ENCODE assay signal across 26 cellular contexts in the genomic region with DNA sequence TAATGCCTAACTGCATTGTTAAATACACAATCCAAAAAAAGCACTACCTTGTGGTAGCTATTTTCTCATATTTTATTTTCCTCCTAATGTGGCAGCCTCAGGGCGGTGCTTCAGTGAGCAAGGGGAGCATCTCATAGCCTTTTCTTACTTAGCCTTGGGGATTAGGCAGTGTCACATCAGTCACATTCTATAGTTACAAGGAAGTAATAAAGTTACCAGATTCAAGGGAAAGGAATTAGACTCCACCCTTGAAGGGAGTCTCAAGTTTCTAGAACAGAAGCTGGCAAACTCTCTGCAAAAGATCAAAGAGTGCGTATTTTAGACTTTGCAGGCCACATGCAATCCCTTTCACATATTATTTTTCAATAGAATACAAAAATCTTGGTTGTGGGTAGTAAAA.
"Had no signal": no experiment of that assay in that cellular context is flagged by ENCODE, and none has a peak within 500 bp of the region (broad histone marks: within the 10 kb centered on the region; RNA-seq: fewer than 3 reads in every experiment).

No MANE protein-coding gene starts in this region.

- DNase-seq: activated B cell treated with CpG ODN at 0.5 μM for 24 hours; activated CD4-positive, alpha-beta T cell treated with anti-CD3 and anti-CD28 coated beads for 48 hours; activated CD4-positive, alpha-beta T cell treated with anti-CD3 and anti-CD28 coated beads, Interleukin-2, amount 50 U/mL, for 1 hour; activated CD4-positive, alpha-beta T cell treated with anti-CD3 and anti-CD28 coated beads, Interleukin-2, amount 50 U/mL, for 48 hours; activated CD8-positive, alpha-beta memory T cell treated with anti-CD3 and anti-CD28 coated beads for 24 hours; activated CD8-positive, alpha-beta T cell treated with anti-CD3 and anti-CD28 coated beads for 36 hours; activated effector memory CD4-positive, alpha-beta T cell treated with Interleukin-2 at 50 U/mL for 16 hours; activated naive CD4-positive, alpha-beta T cell treated with anti-CD3 and anti-CD28 coated beads for 36 hours; activated naive CD8-positive, alpha-beta T cell treated with anti-CD3 and anti-CD28 coated beads, Interleukin-2, amount 10 ng/mL, durations not matched to agents 7 days and 5 days; activated T-cell treated with anti-CD3 and anti-CD28 coated beads, Interleukin-2, amount 50 U/mL, for 4 hours; brain microvascular endothelial cell; dorsolateral prefrontal cortex; effector memory CD4-positive, alpha-beta T cell; endodermal cell; head of caudate nucleus; T-helper 1 cell; T-helper 17 cell; T1000; WERI-Rb-1 had no signal

- H3K36me3 ChIP-seq: ascending aorta, brain microvascular endothelial cell, WERI-Rb-1 had no signal

- H3K27me3 Mint-ChIP-seq: activated B cell treated with CpG ODN at 0.5 μM for 24 hours; activated CD8-positive, alpha-beta T cell treated with anti-CD3 and anti-CD28 coated beads for 36 hours; activated naive CD8-positive, alpha-beta T cell treated with anti-CD3 and anti-CD28 coated beads, Interleukin-2, amount 10 ng/mL, durations not matched to agents 7 days and 5 days; activated T-helper 17 cell treated with anti-CD3 and anti-CD28 coated beads, Interleukin-2, amount 50 U/mL, for 72 hours; central memory CD8-positive, alpha-beta T cell; dendritic cell treated with granulocyte-macrophage colony-stimulating factor and Interleukin-4, amounts not matched to agents 40 ng/mL and 50 ng/mL, for 4 days; T-helper 17 cell had no signal

- H3K27ac Mint-ChIP-seq: activated B cell treated with CpG ODN at 0.5 μM for 24 hours; activated CD8-positive, alpha-beta T cell treated with anti-CD3 and anti-CD28 coated beads for 36 hours; activated naive CD4-positive, alpha-beta T cell treated with anti-CD3 and anti-CD28 coated beads for 36 hours; activated naive CD4-positive, alpha-beta T cell treated with anti-CD3 and anti-CD28 coated beads, Interleukin-2, amount 50 U/mL, for 72 hours; activated naive CD8-positive, alpha-beta T cell treated with anti-CD3 and anti-CD28 coated beads, Interleukin-2, amount 10 ng/mL, durations not matched to agents 7 days and 5 days; activated T-helper 17 cell treated with anti-CD3 and anti-CD28 coated beads, Interleukin-2, amount 50 U/mL, for 72 hours; dendritic cell treated with granulocyte-macrophage colony-stimulating factor and Interleukin-4, amounts not matched to agents 40 ng/mL and 50 ng/mL, for 4 days; endodermal cell; T-helper 17 cell; T-helper 2 cell treated with Interferon-gamma antibody and Interleukin-4, amounts not matched to agents 5 μg/mL and 100 μg/mL, for 36 hours had no signal

- H3K27ac ChIP-seq: ascending aorta, brain microvascular endothelial cell, coronary artery, dorsolateral prefrontal cortex, WERI-Rb-1 had no signal

- H3K4me1 Mint-ChIP-seq: activated naive CD8-positive, alpha-beta T cell treated with anti-CD3 and anti-CD28 coated beads, Interleukin-2, amount 10 ng/mL, durations not matched to agents 7 days and 5 days; activated T-helper 17 cell treated with anti-CD3 and anti-CD28 coated beads, Interleukin-2, amount 50 U/mL, for 72 hours; central memory CD8-positive, alpha-beta T cell; T-helper 17 cell had no signal

- H3K4me3 ChIP-seq: ascending aorta, coronary artery, dorsolateral prefrontal cortex had no signal

- H3K4me3 Mint-ChIP-seq: activated B cell treated with CpG ODN at 0.5 μM for 24 hours; activated CD8-positive, alpha-beta T cell treated with anti-CD3 and anti-CD28 coated beads for 36 hours; activated naive CD4-positive, alpha-beta T cell treated with anti-CD3 and anti-CD28 coated beads for 36 hours; activated naive CD8-positive, alpha-beta T cell treated with anti-CD3 and anti-CD28 coated beads, Interleukin-2, amount 10 ng/mL, durations not matched to agents 7 days and 5 days; activated T-cell treated with anti-CD3 and anti-CD28 coated beads, Interleukin-2, amount 50 U/mL, for 4 hours; activated T-helper 17 cell treated with anti-CD3 and anti-CD28 coated beads, Interleukin-2, amount 50 U/mL, for 72 hours; central memory CD8-positive, alpha-beta T cell; dendritic cell treated with granulocyte-macrophage colony-stimulating factor and Interleukin-4, amounts not matched to agents 40 ng/mL and 50 ng/mL, for 4 days; endodermal cell; T-helper 17 cell; T-helper 2 cell treated with Interferon-gamma antibody and Interleukin-4, amounts not matched to agents 5 μg/mL and 100 μg/mL, for 36 hours had no signal

- H3K9me3 Mint-ChIP-seq: activated B cell treated with CpG ODN at 0.5 μM for 24 hours; dendritic cell treated with granulocyte-macrophage colony-stimulating factor and Interleukin-4, amounts not matched to agents 40 ng/mL and 50 ng/mL, for 4 days had no signal

- H3K36me3 Mint-ChIP-seq: activated naive CD4-positive, alpha-beta T cell treated with anti-CD3 and anti-CD28 coated beads, Interleukin-2, amount 50 U/mL, for 72 hours; activated naive CD8-positive, alpha-beta T cell treated with anti-CD3 and anti-CD28 coated beads, Interleukin-2, amount 10 ng/mL, durations not matched to agents 7 days and 5 days had no signal

- H3K27me3 ChIP-seq: ascending aorta, brain microvascular endothelial cell, dorsolateral prefrontal cortex had no signal

- H3K4me1 ChIP-seq: ascending aorta had no signal

- H3K9me3 ChIP-seq: ascending aorta had no signal
